In genomic region chr2:98899703-98900078, GRCh38 we compare ENCODE assay signal across 1 cellular context. TPM values are rescaled to one million over a fixed set of nuclear protein-coding genes. Genes with fewer than 3 reads are reported as not detected.
"Had no signal": no experiment of that assay in that cellular context is flagged by ENCODE, and none has a peak within 500 bp of the region (broad histone marks: within the 10 kb centered on the region; RNA-seq: fewer than 3 reads in every experiment).

No MANE protein-coding gene starts in this region.

RNA-seq across cellular contexts. Expression of gene CRACDL, which starts 36.3 kb away (rescaled TPM):
- total RNA-seq: osteoblast had no signal
